Comparison of ENCODE assay signal across 18 cellular contexts in genomic region chrX:29665532-29665931, GRCh38.
DNase-seq lines count a peak whose midpoint lies in the region; ATAC-seq and TF ChIP-seq lines count a peak whose summit lies in the region.
"Had no signal": no experiment of that assay in that cellular context is flagged by ENCODE, and none has a peak within 500 bp of the region (broad histone marks: within the 10 kb centered on the region; RNA-seq: fewer than 3 reads in every experiment).

No MANE protein-coding gene starts in this region.

- H3K27me3 ChIP-seq in PC-3 (ENCODE audit: low read length), result no peaks in the 10 kb centered on the region
- H3K27me3 ChIP-seq: BE2C had no signal

- no peaks in the 10 kb centered on the region for H3K27me3 Mint-ChIP-seq in HFFc6 (ENCODE audit: insufficient read depth)
- H3K27me3 Mint-ChIP-seq: CD4-positive, CD25-positive, alpha-beta regulatory T cell had no signal

- peaks cover 62% of the 10 kb centered on the region for H3K4me1 Mint-ChIP-seq in HFFc6 (ENCODE audit: low read depth)
- H3K4me1 Mint-ChIP-seq: CD4-positive, CD25-positive, alpha-beta regulatory T cell; CD8-positive, alpha-beta memory T cell had no signal

- no peak overlapping the region for H3K4me3 Mint-ChIP-seq in HFFc6
- H3K4me3 Mint-ChIP-seq: CD4-positive, CD25-positive, alpha-beta regulatory T cell; CD8-positive, alpha-beta memory T cell had no signal

- H3K27ac ChIP-seq in PC-3 (ENCODE audit: low read length) (peak overlapping the region; percentile 100), cingulate gyrus (ENCODE audit: low read depth, low read length) (peak overlapping the region; percentile 16), coronary artery (no peak overlapping the region)

- H3K79me2 ChIP-seq in PC-3 (ENCODE audit: low read length), result no peaks in the 10 kb centered on the region

- POLR2A ChIA-PET in PC-3 (lab: Charles Lee; ENCODE audit: unreplicated experiment), result no interaction called here

- no peaks in the 10 kb centered on the region for H3K36me3 ChIP-seq in PC-3 (ENCODE audit: low read depth, low read length)
- H3K36me3 ChIP-seq: BE2C, HAP-1 had no signal

- H3K9me2 ChIP-seq in PC-3 (replicated peaks; ENCODE audit: low read length), result no peaks in the 10 kb centered on the region

- intact Hi-C loops in PC-3 (cut with micrococcal nuclease), result no loop called here

- 0 out of 2 replicates have a peak overlapping the region, but pooled peaks have one; percentile 6 for H3K4me2 ChIP-seq in PC-3 (ENCODE audit: low read length)

- peak overlapping the region; percentile 16; the same call in 1 of the 2 replicates for H3K27ac Mint-ChIP-seq in HFFc6
- H3K27ac Mint-ChIP-seq: CD4-positive, CD25-positive, alpha-beta regulatory T cell; CD8-positive, alpha-beta memory T cell had no signal

- no peaks in the 10 kb centered on the region for H3K9me3 Mint-ChIP-seq in HFFc6

- ATAC-seq in PC-3, result no peak
- ATAC-seq: GM12878 had no signal

- CTCF ChIA-PET in PC-3 (lab: Charles Lee), result no interaction called here

- in situ Hi-C loops in KBM-7 (cut with MboI; ENCODE audit: low pct_unique_long_range_greater_than_20kb, low sequenced_read_pairs), result no loop called here

- DNase-seq in HFFc6 (no peak), PC-3 (no peak), NCI-H1105 treated with DMSO at 0.1 percent for 48 hours (lab: John Stamatoyannopoulos, UW) (no peak), coronary artery (ENCODE audit: low spot score) (no peak), KBM-7 (no peak)
- DNase-seq: ACHN; BE2C; C1 segment of cervical spinal cord; CD4-positive, CD25-positive, alpha-beta regulatory T cell; CD8-positive, alpha-beta memory T cell; COR-L47; DMS 273 treated with DMSO at 0.1 percent for 48 hours; DMS53; DND-41; EL had no signal

- H2AFZ ChIP-seq in PC-3 (ENCODE audit: low read length), result peak overlapping the region; percentile 25

- H3F3A ChIP-seq in PC-3 (ENCODE audit: low read length, unreplicated experiment), result peaks cover 4% of the 10 kb centered on the region

- H3K9me3 ChIP-seq in PC-3 (ENCODE audit: low read length), result no peaks in the 10 kb centered on the region
- H3K9me3 ChIP-seq: BE2C, HAP-1 had no signal

- no peaks in the 10 kb centered on the region for H4K20me1 ChIP-seq in PC-3 (ENCODE audit: low read length)

- no peak overlapping the region for H3K9ac ChIP-seq in PC-3 (ENCODE audit: low read length)

- peaks cover 42% of the 10 kb centered on the region for H3K4me1 ChIP-seq in PC-3 (ENCODE audit: insufficient read depth, low read length)
- H3K4me1 ChIP-seq: BE2C had no signal

- no TSS peak for BruUV-seq in PC-3 (replicated peaks; lab: Mats Ljungman, UMichigan)

- H3K36me3 Mint-ChIP-seq in HFFc6 (ENCODE audit: low read depth), result peaks cover 5% of the 10 kb centered on the region; the same call in 1 of the 2 replicates
- H3K36me3 Mint-ChIP-seq: CD4-positive, CD25-positive, alpha-beta regulatory T cell; CD8-positive, alpha-beta memory T cell had no signal

- no peak overlapping the region for H3K4me3 ChIP-seq in PC-3 (ENCODE audit: low read length)
- H3K4me3 ChIP-seq in coronary artery, result no peak overlapping the region
- H3K4me3 ChIP-seq: GM12878, HAP-1 had no signal

- TF ChIP-seq CTCF in HFFc6 (IDR thresholded peaks at IDR 0.05), result no peak
- TF ChIP-seq CTCF in PC-3 (conservative IDR thresholded peaks at IDR 0.05; ENCODE audit: low read depth, low read length), result no peak
- no peak for TF ChIP-seq CTCF in coronary artery (IDR thresholded peaks at IDR 0.05)

Comparison
In these comparisons a context has a peak if more than half of its experiments do, and no peak if none do; other contexts are left out.
1. H3K27ac ChIP-seq: peak in PC-3 (single experiment) and cingulate gyrus (single experiment); none in coronary artery (0 of 2).